8 cellular contexts compared by ENCODE assay signal in the genomic region with DNA sequence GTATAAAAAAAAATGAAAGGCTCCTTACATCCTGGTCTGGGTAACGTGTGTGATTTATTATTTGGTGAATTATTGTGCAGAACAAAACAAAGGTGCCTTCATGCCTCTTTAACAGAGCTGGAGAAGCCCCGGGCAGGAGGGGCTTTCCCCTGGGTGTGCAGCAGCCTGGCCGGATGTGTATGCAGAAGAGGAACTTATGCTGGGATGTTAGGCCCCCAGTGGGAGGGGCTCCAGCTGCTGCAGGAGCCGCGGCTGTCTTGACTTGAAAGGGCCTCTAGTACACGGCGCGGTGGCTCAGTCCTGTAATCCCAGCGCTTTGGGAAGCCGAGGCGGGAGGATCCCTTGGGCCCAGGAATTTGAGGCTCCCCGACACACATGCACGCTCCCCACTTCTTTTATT.
DNase-seq lines count a peak whose midpoint lies in the region; ATAC-seq and TF ChIP-seq lines count a peak whose summit lies in the region.

No MANE protein-coding gene starts in this region.

- no peak overlapping the region for H3K4me3 ChIP-seq in GM06990 (replicated peaks; ENCODE audit: low read depth, low read length)

- no peak for TF ChIP-seq CTCF in GM06990 (IDR thresholded peaks at IDR 0.05; ENCODE audit: insufficient read depth, low read length, poor library complexity, severe bottlenecking)

- peak; percentile 69 for DNase-seq in GM06990 (ENCODE audit: extremely low read depth, insufficient read length)
- DNase-seq in MV-4-11 (lab: John Stamatoyannopoulos, UW), result peak; percentile 75
- DNase-seq in activated CD4-positive, alpha-beta T cell treated with anti-CD3 and anti-CD28 coated beads, Interleukin-2, amount 50 U/mL, for 48 hours, result peak; percentile 56 to 66
- DNase-seq in germinal center (ENCODE audit: low spot score), result peak; percentile 77
- DNase-seq in stimulated activated CD8-positive, alpha-beta memory T cell treated with anti-CD3 and anti-CD28 coated beads, Interleukin-15, amount 100 ng/mL, for 24 hours (ENCODE audit: low read depth), result peak; percentile 19
- no peak for DNase-seq in NCI-H1930 (lab: John Stamatoyannopoulos, UW)
- no peak for DNase-seq in NCI-H2081 (lab: John Stamatoyannopoulos, UW)

- H3K36me3 ChIP-seq in GM06990 (ENCODE audit: control insufficient read depth, insufficient read depth, low read length), result no peaks in the 10 kb centered on the region

- H3K27me3 ChIP-seq in GM06990 (replicated peaks; ENCODE audit: control insufficient read depth, insufficient read depth, low read length), result no peaks in the 10 kb centered on the region

- ATAC-seq in GM21576 (IDR thresholded peaks at IDR 0.05; ENCODE audit: unreplicated experiment), result peak; percentile 98

Comparison
In these comparisons a context has a peak if more than half of its experiments do, and no peak if none do; other contexts are left out.
1. DNase-seq: peak in GM06990 (single experiment), MV-4-11 (single experiment), activated CD4-positive, alpha-beta T cell treated with anti-CD3 and anti-CD28 coated beads, Interleukin-2, amount 50 U/mL, for 48 hours (2 of 2), germinal center (single experiment) and stimulated activated CD8-positive, alpha-beta memory T cell treated with anti-CD3 and anti-CD28 coated beads, Interleukin-15, amount 100 ng/mL, for 24 hours (single experiment); none in NCI-H1930 (0 of 2) and NCI-H2081 (0 of 2).